1 cellular context compared by ENCODE assay signal in genomic region chr9:127927457-127928231, GRCh38.
TF ChIP-seq lines count a peak whose summit lies in the region.

No MANE protein-coding gene starts in this region.

TF ChIP-seq in HepG2, 621 proteins besides CTCF, POLR2A, EP300 and RAD21 (continues in another document):
- TF ChIP-seq RNF219 (CRISPR knock-in tag; IDR thresholded peaks at IDR 0.05) (no peak), ZNF296 (CRISPR knock-in tag; conservative IDR thresholded peaks at IDR 0.05) (no peak), ZSCAN5A (CRISPR knock-in tag; IDR thresholded peaks at IDR 0.05; ENCODE audit: borderline replicate concordance) (no peak), SOX5 (CRISPR knock-in tag; IDR thresholded peaks at IDR 0.05; ENCODE audit: borderline replicate concordance) (no peak), ZNF879 (CRISPR knock-in tag; IDR thresholded peaks at IDR 0.05) (no peak), HNRNPLL (IDR thresholded peaks at IDR 0.05; ENCODE audit: low read depth, low read length, poor library complexity, severe bottlenecking) (peak; percentile 40), KMT2B (CRISPR knock-in tag; IDR thresholded peaks at IDR 0.05) (no peak), SNAPC5 (CRISPR knock-in tag; IDR thresholded peaks at IDR 0.05; ENCODE audit: borderline replicate concordance) (no peak), REL (CRISPR knock-in tag; conservative IDR thresholded peaks at IDR 0.05) (no peak), RAD51 (IDR thresholded peaks at IDR 0.05; ENCODE audit: borderline replicate concordance) (no peak), KDM4B (CRISPR knock-in tag; IDR thresholded peaks at IDR 0.05) (no peak), ZNF687 (CRISPR knock-in tag; IDR thresholded peaks at IDR 0.05) (peak; percentile 53), PCBP1 (IDR thresholded peaks at IDR 0.05; ENCODE audit: borderline replicate concordance, low read depth, low read length) (0 out of 2 replicates have a peak, but pooled peaks have one; percentile 12), ZC3H13 (CRISPR knock-in tag; IDR thresholded peaks at IDR 0.05) (no peak), ZNF331 (CRISPR knock-in tag; IDR thresholded peaks at IDR 0.05) (no peak), GABPB1 (CRISPR knock-in tag; IDR thresholded peaks at IDR 0.05) (no peak; the same call in 1 of the 2 replicates), ZNF564 (CRISPR knock-in tag; IDR thresholded peaks at IDR 0.05) (no peak), ZNF749 (CRISPR knock-in tag; IDR thresholded peaks at IDR 0.05; ENCODE audit: borderline replicate concordance) (no peak), EED (CRISPR knock-in tag; IDR thresholded peaks at IDR 0.05) (no peak), NFE2 (CRISPR knock-in tag; IDR thresholded peaks at IDR 0.05) (no peak), ZNF841 (CRISPR knock-in tag; IDR thresholded peaks at IDR 0.05; ENCODE audit: borderline replicate concordance) (no peak), CSRNP1 (CRISPR knock-in tag; IDR thresholded peaks at IDR 0.05) (0 out of 2 replicates have a peak, but pooled peaks have one; percentile 29), ZNF367 (CRISPR knock-in tag; IDR thresholded peaks at IDR 0.05; ENCODE audit: borderline replicate concordance) (no peak)
- TF ChIP-seq, protein P1, sequence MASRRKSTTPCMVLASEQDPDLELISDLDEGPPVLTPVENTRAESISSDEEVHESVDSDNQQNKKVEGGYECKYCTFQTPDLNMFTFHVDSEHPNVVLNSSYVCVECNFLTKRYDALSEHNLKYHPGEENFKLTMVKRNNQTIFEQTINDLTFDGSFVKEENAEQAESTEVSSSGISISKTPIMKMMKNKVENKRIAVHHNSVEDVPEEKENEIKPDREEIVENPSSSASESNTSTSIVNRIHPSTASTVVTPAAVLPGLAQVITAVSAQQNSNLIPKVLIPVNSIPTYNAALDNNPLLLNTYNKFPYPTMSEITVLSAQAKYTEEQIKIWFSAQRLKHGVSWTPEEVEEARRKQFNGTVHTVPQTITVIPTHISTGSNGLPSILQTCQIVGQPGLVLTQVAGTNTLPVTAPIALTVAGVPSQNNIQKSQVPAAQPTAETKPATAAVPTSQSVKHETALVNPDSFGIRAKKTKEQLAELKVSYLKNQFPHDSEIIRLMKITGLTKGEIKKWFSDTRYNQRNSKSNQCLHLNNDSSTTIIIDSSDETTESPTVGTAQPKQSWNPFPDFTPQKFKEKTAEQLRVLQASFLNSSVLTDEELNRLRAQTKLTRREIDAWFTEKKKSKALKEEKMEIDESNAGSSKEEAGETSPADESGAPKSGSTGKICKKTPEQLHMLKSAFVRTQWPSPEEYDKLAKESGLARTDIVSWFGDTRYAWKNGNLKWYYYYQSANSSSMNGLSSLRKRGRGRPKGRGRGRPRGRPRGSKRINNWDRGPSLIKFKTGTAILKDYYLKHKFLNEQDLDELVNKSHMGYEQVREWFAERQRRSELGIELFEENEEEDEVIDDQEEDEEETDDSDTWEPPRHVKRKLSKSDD (CRISPR knock-in tag; IDR thresholded peaks at IDR 0.05; ENCODE audit: low read depth) = no peak
- TF ChIP-seq, protein P2, sequence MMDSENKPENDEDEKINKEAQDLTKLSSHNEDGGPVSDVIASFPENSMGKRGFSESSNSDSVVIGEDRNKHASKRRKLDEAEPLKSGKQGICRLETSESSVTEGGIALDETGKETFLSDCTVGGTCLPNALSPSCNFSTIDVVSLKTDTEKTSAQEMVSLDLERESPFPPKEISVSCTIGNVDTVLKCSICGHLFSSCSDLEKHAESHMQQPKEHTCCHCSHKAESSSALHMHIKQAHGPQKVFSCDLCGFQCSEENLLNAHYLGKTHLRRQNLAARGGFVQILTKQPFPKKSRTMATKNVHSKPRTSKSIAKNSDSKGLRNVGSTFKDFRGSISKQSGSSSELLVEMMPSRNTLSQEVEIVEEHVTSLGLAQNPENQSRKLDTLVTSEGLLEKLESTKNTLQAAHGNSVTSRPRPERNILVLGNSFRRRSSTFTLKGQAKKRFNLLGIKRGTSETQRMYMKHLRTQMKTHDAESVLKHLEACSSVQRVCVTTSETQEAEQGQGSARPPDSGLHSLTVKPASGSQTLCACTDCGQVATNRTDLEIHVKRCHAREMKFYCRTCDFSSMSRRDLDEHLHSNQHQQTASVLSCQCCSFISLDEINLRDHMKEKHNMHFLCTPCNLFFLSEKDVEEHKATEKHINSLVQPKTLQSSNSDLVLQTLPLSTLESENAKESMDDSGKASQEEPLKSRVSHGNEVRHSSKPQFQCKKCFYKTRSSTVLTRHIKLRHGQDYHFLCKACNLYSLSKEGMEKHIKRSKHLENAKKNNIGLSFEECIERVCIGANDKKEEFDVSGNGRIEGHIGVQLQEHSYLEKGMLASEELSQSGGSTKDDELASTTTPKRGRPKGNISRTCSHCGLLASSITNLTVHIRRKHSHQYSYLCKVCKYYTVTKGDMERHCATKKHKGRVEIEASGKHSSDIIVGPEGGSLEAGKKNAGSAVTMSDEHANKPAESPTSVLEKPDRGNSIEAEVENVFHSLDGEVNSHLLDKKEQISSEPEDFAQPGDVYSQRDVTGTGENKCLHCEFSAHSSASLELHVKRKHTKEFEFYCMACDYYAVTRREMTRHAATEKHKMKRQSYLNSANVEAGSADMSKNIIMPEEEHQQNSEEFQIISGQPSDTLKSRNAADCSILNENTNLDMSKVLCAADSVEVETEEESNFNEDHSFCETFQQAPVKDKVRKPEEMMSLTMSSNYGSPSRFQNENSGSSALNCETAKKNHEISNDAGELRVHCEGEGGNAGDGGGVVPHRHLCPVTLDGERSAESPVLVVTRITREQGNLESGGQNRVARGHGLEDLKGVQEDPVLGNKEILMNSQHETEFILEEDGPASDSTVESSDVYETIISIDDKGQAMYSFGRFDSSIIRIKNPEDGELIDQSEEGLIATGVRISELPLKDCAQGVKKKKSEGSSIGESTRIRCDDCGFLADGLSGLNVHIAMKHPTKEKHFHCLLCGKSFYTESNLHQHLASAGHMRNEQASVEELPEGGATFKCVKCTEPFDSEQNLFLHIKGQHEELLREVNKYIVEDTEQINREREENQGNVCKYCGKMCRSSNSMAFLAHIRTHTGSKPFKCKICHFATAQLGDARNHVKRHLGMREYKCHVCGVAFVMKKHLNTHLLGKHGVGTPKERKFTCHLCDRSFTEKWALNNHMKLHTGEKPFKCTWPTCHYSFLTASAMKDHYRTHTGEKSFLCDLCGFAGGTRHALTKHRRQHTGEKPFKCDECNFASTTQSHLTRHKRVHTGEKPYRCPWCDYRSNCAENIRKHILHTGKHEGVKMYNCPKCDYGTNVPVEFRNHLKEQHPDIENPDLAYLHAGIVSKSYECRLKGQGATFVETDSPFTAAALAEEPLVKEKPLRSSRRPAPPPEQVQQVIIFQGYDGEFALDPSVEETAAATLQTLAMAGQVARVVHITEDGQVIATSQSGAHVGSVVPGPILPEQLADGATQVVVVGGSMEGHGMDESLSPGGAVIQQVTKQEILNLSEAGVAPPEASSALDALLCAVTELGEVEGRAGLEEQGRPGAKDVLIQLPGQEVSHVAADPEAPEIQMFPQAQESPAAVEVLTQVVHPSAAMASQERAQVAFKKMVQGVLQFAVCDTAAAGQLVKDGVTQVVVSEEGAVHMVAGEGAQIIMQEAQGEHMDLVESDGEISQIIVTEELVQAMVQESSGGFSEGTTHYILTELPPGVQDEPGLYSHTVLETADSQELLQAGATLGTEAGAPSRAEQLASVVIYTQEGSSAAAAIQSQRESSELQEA (CRISPR knock-in tag; IDR thresholded peaks at IDR 0.05; ENCODE audit: not compliant biosample characterization) = no peak
- TF ChIP-seq, protein P3, sequence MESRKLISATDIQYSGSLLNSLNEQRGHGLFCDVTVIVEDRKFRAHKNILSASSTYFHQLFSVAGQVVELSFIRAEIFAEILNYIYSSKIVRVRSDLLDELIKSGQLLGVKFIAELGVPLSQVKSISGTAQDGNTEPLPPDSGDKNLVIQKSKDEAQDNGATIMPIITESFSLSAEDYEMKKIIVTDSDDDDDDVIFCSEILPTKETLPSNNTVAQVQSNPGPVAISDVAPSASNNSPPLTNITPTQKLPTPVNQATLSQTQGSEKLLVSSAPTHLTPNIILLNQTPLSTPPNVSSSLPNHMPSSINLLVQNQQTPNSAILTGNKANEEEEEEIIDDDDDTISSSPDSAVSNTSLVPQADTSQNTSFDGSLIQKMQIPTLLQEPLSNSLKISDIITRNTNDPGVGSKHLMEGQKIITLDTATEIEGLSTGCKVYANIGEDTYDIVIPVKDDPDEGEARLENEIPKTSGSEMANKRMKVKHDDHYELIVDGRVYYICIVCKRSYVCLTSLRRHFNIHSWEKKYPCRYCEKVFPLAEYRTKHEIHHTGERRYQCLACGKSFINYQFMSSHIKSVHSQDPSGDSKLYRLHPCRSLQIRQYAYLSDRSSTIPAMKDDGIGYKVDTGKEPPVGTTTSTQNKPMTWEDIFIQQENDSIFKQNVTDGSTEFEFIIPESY (CRISPR knock-in tag; IDR thresholded peaks at IDR 0.05) = 0 out of 2 replicates have a peak, but pooled peaks have one; percentile 13
- TF ChIP-seq, protein P4, sequence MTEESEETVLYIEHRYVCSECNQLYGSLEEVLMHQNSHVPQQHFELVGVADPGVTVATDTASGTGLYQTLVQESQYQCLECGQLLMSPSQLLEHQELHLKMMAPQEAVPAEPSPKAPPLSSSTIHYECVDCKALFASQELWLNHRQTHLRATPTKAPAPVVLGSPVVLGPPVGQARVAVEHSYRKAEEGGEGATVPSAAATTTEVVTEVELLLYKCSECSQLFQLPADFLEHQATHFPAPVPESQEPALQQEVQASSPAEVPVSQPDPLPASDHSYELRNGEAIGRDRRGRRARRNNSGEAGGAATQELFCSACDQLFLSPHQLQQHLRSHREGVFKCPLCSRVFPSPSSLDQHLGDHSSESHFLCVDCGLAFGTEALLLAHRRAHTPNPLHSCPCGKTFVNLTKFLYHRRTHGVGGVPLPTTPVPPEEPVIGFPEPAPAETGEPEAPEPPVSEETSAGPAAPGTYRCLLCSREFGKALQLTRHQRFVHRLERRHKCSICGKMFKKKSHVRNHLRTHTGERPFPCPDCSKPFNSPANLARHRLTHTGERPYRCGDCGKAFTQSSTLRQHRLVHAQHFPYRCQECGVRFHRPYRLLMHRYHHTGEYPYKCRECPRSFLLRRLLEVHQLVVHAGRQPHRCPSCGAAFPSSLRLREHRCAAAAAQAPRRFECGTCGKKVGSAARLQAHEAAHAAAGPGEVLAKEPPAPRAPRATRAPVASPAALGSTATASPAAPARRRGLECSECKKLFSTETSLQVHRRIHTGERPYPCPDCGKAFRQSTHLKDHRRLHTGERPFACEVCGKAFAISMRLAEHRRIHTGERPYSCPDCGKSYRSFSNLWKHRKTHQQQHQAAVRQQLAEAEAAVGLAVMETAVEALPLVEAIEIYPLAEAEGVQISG (CRISPR knock-in tag; IDR thresholded peaks at IDR 0.05) = no peak
